In the genomic region with DNA sequence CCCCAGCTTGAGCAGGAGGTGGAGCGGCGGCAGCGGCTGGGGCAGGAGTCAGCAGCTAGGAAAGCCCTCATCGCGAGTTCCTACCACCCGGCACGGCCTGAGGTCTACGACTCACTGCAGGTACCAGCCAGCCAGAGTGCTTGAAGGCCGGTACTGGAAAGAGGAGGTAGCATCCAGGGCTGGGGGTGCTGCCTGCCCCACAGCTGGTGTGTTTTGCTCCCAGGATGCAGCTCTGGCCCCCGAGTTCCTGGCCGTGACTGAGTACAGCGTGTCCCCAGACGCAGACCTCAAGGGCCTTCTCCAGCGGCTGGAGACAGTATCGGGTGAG, we compare ENCODE assay signal across 8 cellular contexts. TPM values are rescaled to one million over a fixed set of nuclear protein-coding genes. Genes with fewer than 3 reads are reported as not detected.
A peak's percentile ranks its signal among the peaks of the same experiment; 100 is the strongest.
DNase-seq lines count a peak whose midpoint lies in the region; ATAC-seq and TF ChIP-seq lines count a peak whose summit lies in the region.
"Had no signal": no experiment of that assay in that cellular context is flagged by ENCODE, and none has a peak within 500 bp of the region (broad histone marks: within the 10 kb centered on the region; RNA-seq: fewer than 3 reads in every experiment).

No MANE protein-coding gene starts in this region.

- H3K27ac Mint-ChIP-seq in GM23338, result no peak overlapping the region
- H3K27ac Mint-ChIP-seq in effector memory CD8-positive, alpha-beta T cell, result peak overlapping the region in 1 of 2 donors; percentile 99

- H3K36me3 ChIP-seq in GM23338 (ENCODE audit: insufficient read depth), result no peaks in the 10 kb centered on the region
- H3K36me3 ChIP-seq in rectal smooth muscle tissue (ENCODE audit: control insufficient read depth, insufficient read depth, low read length), result no peaks in the 10 kb centered on the region

- H3K4me3 ChIP-seq in GM23338, result 0 out of 2 replicates have a peak overlapping the region, but pooled peaks have one; percentile 93
- peak overlapping the region; percentile 99 for H3K4me3 ChIP-seq in rectal smooth muscle tissue (ENCODE audit: low read length)

- no peak overlapping the region for H3K4me2 ChIP-seq in GM23338

- peak overlapping the region; percentile 97 for H3K4me3 Mint-ChIP-seq in GM23338
- H3K4me3 Mint-ChIP-seq in effector memory CD8-positive, alpha-beta T cell, result peak overlapping the region; percentile 98 to 99

- no peak for TF ChIP-seq CTCF in GM23338 (conservative IDR thresholded peaks at IDR 0.05; ENCODE audit: low read depth in 2 of 2)
- no peak for TF ChIP-seq CTCF in RWPE1 (conservative IDR thresholded peaks at IDR 0.05; ENCODE audit: low read depth)

- POLR2A ChIA-PET in RWPE1 (lab: Yijun Ruan, JAX; ENCODE audit: low non-redundant PET), result interaction anchor here (0.6 to 1.3 kb wide), 2 partner anchors 110 to 257 kb away, joined by 3 to 4 read pairs; a partner anchor contains a TSS

- H3K9me2 ChIP-seq in GM23338 (ENCODE audit: insufficient read depth), result no peaks in the 10 kb centered on the region

- no peak overlapping the region for H3K27ac ChIP-seq in GM23338 (ENCODE audit: low read depth)
- peak overlapping the region; percentile 97 for H3K27ac ChIP-seq in RWPE1
- no peak overlapping the region for H3K27ac ChIP-seq in rectal smooth muscle tissue (ENCODE audit: low read depth, low read length)
- H3K27ac ChIP-seq: parathyroid adenoma had no signal

- no peaks in the 10 kb centered on the region for H3F3A ChIP-seq in GM23338 (replicated peaks; ENCODE audit: low read depth)

- H3K9ac ChIP-seq in rectal smooth muscle tissue (ENCODE audit: low read length), result no peak overlapping the region
- H3K9ac ChIP-seq: parathyroid adenoma had no signal

- peaks cover 31% of the 10 kb centered on the region for H3K27me3 Mint-ChIP-seq in GM23338 (ENCODE audit: insufficient read depth, low read depth, poor library complexity)
- no peaks in the 10 kb centered on the region for H3K27me3 Mint-ChIP-seq in effector memory CD8-positive, alpha-beta T cell

- H3K36me3 Mint-ChIP-seq in GM23338 (ENCODE audit: low read depth), result no peaks in the 10 kb centered on the region; the same call in 2 of the 3 replicates
- H3K36me3 Mint-ChIP-seq in effector memory CD8-positive, alpha-beta T cell (ENCODE audit: insufficient read depth), result peaks cover 22% of the 10 kb centered on the region

- H3K9me3 Mint-ChIP-seq in GM23338, result no peaks in the 10 kb centered on the region
- H3K9me3 Mint-ChIP-seq in effector memory CD8-positive, alpha-beta T cell, result no peaks in the 10 kb centered on the region

- DNase-seq in GM23338 (ENCODE audit: low spot score) (no peak), RWPE1 (ENCODE audit: low spot score) (no peak), inferior parietal cortex (ENCODE audit: extremely low spot score) (no peak), C1 segment of cervical spinal cord (lab: John Stamatoyannopoulos, UW) (no peak), DMS153 (lab: John Stamatoyannopoulos, UW) (no peak)
- DNase-seq in effector memory CD8-positive, alpha-beta T cell, result no peak

- peaks cover 4% of the 10 kb centered on the region; the same call in 2 of the 3 replicates for H3K4me1 Mint-ChIP-seq in GM23338
- H3K4me1 Mint-ChIP-seq in effector memory CD8-positive, alpha-beta T cell (ENCODE audit: low read depth in 2 of 2), result peaks cover 30% of the 10 kb centered on the region in 2 donors

- no peak overlapping the region for H2AFZ ChIP-seq in GM23338
- H2AFZ ChIP-seq: parathyroid adenoma had no signal

- H3K79me2 ChIP-seq in GM23338 (replicated peaks; ENCODE audit: insufficient read depth), result peaks cover 20% of the 10 kb centered on the region; the same call in 1 of the 2 replicates

- ATAC-seq in GM23338, result no peak
- no peak for ATAC-seq in effector memory CD8-positive, alpha-beta T cell (replicated peaks)

- no peaks in the 10 kb centered on the region; the same call in 1 of the 2 replicates for H4K20me1 ChIP-seq in GM23338 (replicated peaks; ENCODE audit: insufficient read depth)

- CTCF ChIA-PET in RWPE1 (lab: Yijun Ruan, JAX), result no interaction called here

- peaks cover 16% of the 10 kb centered on the region; the same call in 1 of the 2 replicates for H3K4me1 ChIP-seq in GM23338 (ENCODE audit: insufficient read depth)
- H3K4me1 ChIP-seq in rectal smooth muscle tissue (ENCODE audit: control insufficient read depth, insufficient read depth, low read length), result peaks cover 15% of the 10 kb centered on the region

- no peaks in the 10 kb centered on the region for H3K27me3 ChIP-seq in GM23338 (ENCODE audit: insufficient read depth)
- no peaks in the 10 kb centered on the region for H3K27me3 ChIP-seq in rectal smooth muscle tissue (ENCODE audit: control insufficient read depth, insufficient read depth, low read length)

TF ChIP-seq in GM23338, 12 proteins besides CTCF, POLR2A, EP300 and RAD21 (continues in another document):
- TF ChIP-seq ZNF331 (CRISPR knock-in tag; IDR thresholded peaks at IDR 0.05; ENCODE audit: low read depth), result no peak
- no peak for TF ChIP-seq EZH2phosphoT487 (IDR thresholded peaks at IDR 0.05; ENCODE audit: unreplicated experiment)
- TF ChIP-seq, protein P1, sequence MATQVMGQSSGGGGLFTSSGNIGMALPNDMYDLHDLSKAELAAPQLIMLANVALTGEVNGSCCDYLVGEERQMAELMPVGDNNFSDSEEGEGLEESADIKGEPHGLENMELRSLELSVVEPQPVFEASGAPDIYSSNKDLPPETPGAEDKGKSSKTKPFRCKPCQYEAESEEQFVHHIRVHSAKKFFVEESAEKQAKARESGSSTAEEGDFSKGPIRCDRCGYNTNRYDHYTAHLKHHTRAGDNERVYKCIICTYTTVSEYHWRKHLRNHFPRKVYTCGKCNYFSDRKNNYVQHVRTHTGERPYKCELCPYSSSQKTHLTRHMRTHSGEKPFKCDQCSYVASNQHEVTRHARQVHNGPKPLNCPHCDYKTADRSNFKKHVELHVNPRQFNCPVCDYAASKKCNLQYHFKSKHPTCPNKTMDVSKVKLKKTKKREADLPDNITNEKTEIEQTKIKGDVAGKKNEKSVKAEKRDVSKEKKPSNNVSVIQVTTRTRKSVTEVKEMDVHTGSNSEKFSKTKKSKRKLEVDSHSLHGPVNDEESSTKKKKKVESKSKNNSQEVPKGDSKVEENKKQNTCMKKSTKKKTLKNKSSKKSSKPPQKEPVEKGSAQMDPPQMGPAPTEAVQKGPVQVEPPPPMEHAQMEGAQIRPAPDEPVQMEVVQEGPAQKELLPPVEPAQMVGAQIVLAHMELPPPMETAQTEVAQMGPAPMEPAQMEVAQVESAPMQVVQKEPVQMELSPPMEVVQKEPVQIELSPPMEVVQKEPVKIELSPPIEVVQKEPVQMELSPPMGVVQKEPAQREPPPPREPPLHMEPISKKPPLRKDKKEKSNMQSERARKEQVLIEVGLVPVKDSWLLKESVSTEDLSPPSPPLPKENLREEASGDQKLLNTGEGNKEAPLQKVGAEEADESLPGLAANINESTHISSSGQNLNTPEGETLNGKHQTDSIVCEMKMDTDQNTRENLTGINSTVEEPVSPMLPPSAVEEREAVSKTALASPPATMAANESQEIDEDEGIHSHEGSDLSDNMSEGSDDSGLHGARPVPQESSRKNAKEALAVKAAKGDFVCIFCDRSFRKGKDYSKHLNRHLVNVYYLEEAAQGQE (IDR thresholded peaks at IDR 0.05; ENCODE audit: unreplicated experiment), result no peak

RNA-seq across cellular contexts. Expression of a gene that starts 1.6 kb away (rescaled TPM):
- total RNA-seq in GM23338 (2014; rRNA removed; shearing (Covaris generic)), result 11.6 and 16.1 TPM in 2 replicates
- polyA plus RNA-seq in GM23338 (2016; fragmentation: Nextera tagmentation; extraction: Ambion mirVana), result 13.1 and 14.3 TPM in 2 replicates

RNA-seq across cellular contexts. Expression of a gene that starts 3.9 kb away (rescaled TPM):
- total RNA-seq in GM23338 (2014; rRNA removed; shearing (Covaris generic)), result 68.7 and 85.5 TPM in 2 replicates
- 169 and 176 TPM in 2 replicates for polyA plus RNA-seq in GM23338 (2016; fragmentation: Nextera tagmentation; extraction: Ambion mirVana)

RNA-seq across cellular contexts. Expression of a gene that starts 10.3 kb away (rescaled TPM):
- total RNA-seq in GM23338 (2014; rRNA removed; shearing (Covaris generic)), result 7.0 and 7.7 TPM in 2 replicates
- 1.2 and 1.4 TPM in 2 replicates for polyA plus RNA-seq in GM23338 (2016; fragmentation: Nextera tagmentation; extraction: Ambion mirVana)
